1 cellular context compared by ENCODE assay signal in the genomic region with DNA sequence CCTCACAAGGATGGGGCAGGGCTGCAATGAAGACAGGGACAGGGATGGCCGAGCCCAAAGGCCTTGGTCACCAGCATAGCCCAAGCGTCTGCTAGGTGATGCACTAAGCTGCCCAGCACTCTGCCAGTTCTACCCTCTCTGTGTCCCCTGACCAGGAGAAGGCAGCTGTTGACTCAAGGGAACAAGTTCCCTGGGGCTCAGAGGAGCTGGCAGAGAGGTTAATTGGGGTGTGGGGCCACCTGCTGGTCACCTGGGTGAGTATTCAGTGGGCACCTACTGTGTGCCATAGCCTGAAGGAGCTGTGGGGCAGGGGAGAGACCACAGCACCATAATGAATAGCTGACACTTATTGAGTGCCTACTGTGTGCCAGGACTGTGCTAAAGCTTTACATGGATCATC.
TF ChIP-seq lines count a peak whose summit lies in the region.

No MANE protein-coding gene starts in this region.

TF ChIP-seq in A549, 52 proteins besides CTCF, POLR2A, EP300 and RAD21 (continued from another document):
- TF ChIP-seq TFCP2L1 (CRISPR knock-in tag; IDR thresholded peaks at IDR 0.05) (no peak), HEYL (CRISPR knock-in tag; IDR thresholded peaks at IDR 0.05) (no peak), RCOR1 (IDR thresholded peaks at IDR 0.05; ENCODE audit: low read depth, low read length) (no peak)
